ENCODE assay signal across 15 cellular contexts in genomic region chr9:136679431-136679941, GRCh38.
DNase-seq lines count a peak whose midpoint lies in the region; ATAC-seq and TF ChIP-seq lines count a peak whose summit lies in the region.
"Had no signal": no experiment of that assay in that cellular context is flagged by ENCODE, and none has a peak within 500 bp of the region (broad histone marks: within the 10 kb centered on the region; RNA-seq: fewer than 3 reads in every experiment).

No MANE protein-coding gene starts in this region.

- H3K9me3 ChIP-seq in parathyroid adenoma (ENCODE audit: control insufficient read depth, low read length): no peaks in the 10 kb centered on the region
- H3K9me3 ChIP-seq: thoracic aorta had no signal

- no peak for TF ChIP-seq CTCF in parathyroid adenoma (IDR thresholded peaks at IDR 0.05)

- peaks cover 9% of the 10 kb centered on the region for H3K4me1 ChIP-seq in parathyroid adenoma

- peak; percentile 68 for DNase-seq in GF-D8 (lab: John Stamatoyannopoulos, UW)
- peak; percentile 50 for DNase-seq in NCI-H2196 (lab: John Stamatoyannopoulos, UW; ENCODE audit: unreplicated experiment)
- no peak for DNase-seq in NCI-H2171 (lab: John Stamatoyannopoulos, UW)
- DNase-seq: activated B cell treated with CpG ODN at 0.5 μM for 24 hours; activated CD8-positive, alpha-beta memory T cell treated with anti-CD3 and anti-CD28 coated beads, Interleukin-2, amount 50 U/mL, for 4 hours; COR-L47; cortex of kidney; naive B cell; SHP77 treated with DMSO at 0.1 percent for 48 hours had no signal

- ATAC-seq in HG03097 (IDR thresholded peaks at IDR 0.05; ENCODE audit: low FRiP score, unreplicated experiment) (no peak), HG03039 (IDR thresholded peaks at IDR 0.05; ENCODE audit: unreplicated experiment) (no peak), GM18502 (IDR thresholded peaks at IDR 0.05; ENCODE audit: poor library complexity, unreplicated experiment) (no peak)

- no peaks in the 10 kb centered on the region for H3K36me3 ChIP-seq in parathyroid adenoma (ENCODE audit: control insufficient read depth, insufficient read depth, low read length)

- H3K27ac ChIP-seq in cingulate gyrus (ENCODE audit: low read depth, low read length) (peak overlapping the region; percentile 39), parathyroid adenoma (peak overlapping the region; percentile 92)
- H3K27ac ChIP-seq: thoracic aorta had no signal

- H2AFZ ChIP-seq in parathyroid adenoma: peak overlapping the region; percentile 50

- no peak overlapping the region for H3K4me3 ChIP-seq in parathyroid adenoma (ENCODE audit: low read depth, low read length)
- H3K4me3 ChIP-seq: thoracic aorta had no signal

- H3K79me2 ChIP-seq in parathyroid adenoma: peaks cover 5% of the 10 kb centered on the region

- no peaks in the 10 kb centered on the region for H3K27me3 ChIP-seq in parathyroid adenoma (ENCODE audit: control insufficient read depth, insufficient read depth, low read length)

- H3K4me2 ChIP-seq in parathyroid adenoma (ENCODE audit: low read length): peak overlapping the region; percentile 38

- H3K9ac ChIP-seq in parathyroid adenoma: no peak overlapping the region
